Comparison of ENCODE assay signal across 9 cellular contexts in the genomic region with DNA sequence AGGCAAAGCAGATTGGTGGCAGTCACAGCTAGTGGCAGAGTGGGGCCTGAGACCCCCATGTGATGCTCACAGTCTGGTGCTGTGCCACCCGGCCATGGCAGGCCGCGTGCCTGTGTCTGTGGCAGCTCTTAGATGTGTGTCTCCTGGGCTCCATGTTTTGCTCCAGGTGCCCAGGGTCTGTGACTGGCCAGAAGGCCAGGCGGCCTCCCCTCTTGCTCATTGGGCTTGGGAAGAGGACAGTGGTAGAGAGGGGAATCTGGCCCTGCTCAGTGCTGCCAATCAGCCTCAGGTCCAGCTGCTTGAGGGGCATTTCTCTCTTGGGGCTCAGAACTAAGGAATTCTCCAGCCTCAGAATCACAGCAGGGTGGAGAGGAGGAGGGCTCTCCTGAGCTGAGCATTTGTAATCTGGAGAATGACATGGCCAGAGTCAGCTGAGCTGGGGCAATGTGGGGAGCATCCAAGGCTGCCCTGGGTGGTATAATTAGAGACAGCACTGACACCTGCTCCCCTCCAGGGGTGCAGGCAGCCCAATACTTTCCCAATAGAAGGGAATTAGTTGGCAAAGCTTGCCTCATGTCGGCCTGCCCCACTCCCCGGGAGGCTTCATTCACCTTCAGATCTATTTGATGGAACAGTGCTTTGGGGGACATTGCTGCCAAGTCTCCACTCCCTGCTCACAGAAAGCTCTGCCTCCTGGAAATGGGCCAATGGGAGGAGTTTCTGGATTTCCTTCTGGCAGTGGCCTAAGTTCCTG. TPM values are rescaled to one million over a fixed set of nuclear protein-coding genes. Genes with fewer than 3 reads are reported as not detected.
DNase-seq lines count a peak whose midpoint lies in the region; ATAC-seq, FAIRE-seq and TF ChIP-seq lines count a peak whose summit lies in the region.
"Had no signal": no experiment of that assay in that cellular context is flagged by ENCODE, and none has a peak within 500 bp of the region (broad histone marks: within the 10 kb centered on the region; RNA-seq: fewer than 3 reads in every experiment).

No MANE protein-coding gene starts in this region.

- H3K9me3 ChIP-seq in left lung (no peaks in the 10 kb centered on the region), testis (no peaks in the 10 kb centered on the region)

- H3K4me1 ChIP-seq in left lung, result peaks cover 9 to 66% of the 10 kb centered on the region in 2 donors
- no peaks in the 10 kb centered on the region for H3K4me1 ChIP-seq in testis

- no peak for FAIRE-seq in bronchial epithelial cell (lab: Jason Lieb, UNC)

- TF ChIP-seq CTCF in bronchial epithelial cell (IDR thresholded peaks at IDR 0.05; ENCODE audit: insufficient read depth, low read length, severe bottlenecking) (peak; percentile 6), left lung (IDR thresholded peaks at IDR 0.05) (no peak), testis (IDR thresholded peaks at IDR 0.05) (no peak)

- H3K36me3 ChIP-seq in bronchial epithelial cell (ENCODE audit: control insufficient read depth, insufficient read depth, low read length) (peaks cover 22% of the 10 kb centered on the region), left lung (peaks cover 0 to 32% of the 10 kb centered on the region in 2 donors), testis (ENCODE audit: low read depth, missing control alignments) (no peaks in the 10 kb centered on the region)

- ATAC-seq in left lung (no peak), GM19467 (IDR thresholded peaks at IDR 0.05; ENCODE audit: unreplicated experiment) (no peak)

- H3K4me3 ChIP-seq in bronchial epithelial cell (ENCODE audit: low read depth, low read length) (no peak overlapping the region), left lung (no peak overlapping the region), testis (no peak overlapping the region)

- intact Hi-C loops in left lung (cut with DNase I), result no loop called here
- intact Hi-C loops in testis (cut with DNase I; ENCODE audit: low total_unique reads), result no loop called here

- TF ChIP-seq POLR2A in testis (IDR thresholded peaks at IDR 0.05), result no peak

- H3K27me3 ChIP-seq in bronchial epithelial cell (ENCODE audit: control insufficient read depth, insufficient read depth, low read length), result no peaks in the 10 kb centered on the region
- no peaks in the 10 kb centered on the region for H3K27me3 ChIP-seq in left lung
- H3K27me3 ChIP-seq in testis, result no peaks in the 10 kb centered on the region

- DNase-seq in DMS79 (lab: John Stamatoyannopoulos, UW), result peak; percentile 47
- DNase-seq in NCI-H2227 (lab: John Stamatoyannopoulos, UW; ENCODE audit: unreplicated experiment), result peak; percentile 70
- DNase-seq in bronchial epithelial cell (ENCODE audit: low read depth), result peak; percentile 29
- peak in 1 of 2 donors; percentile 43 for DNase-seq in left lung
- peak; percentile 78 for DNase-seq in testis
- no peak for DNase-seq in NCI-H524 treated with DMSO at 0.1 percent for 48 hours (lab: John Stamatoyannopoulos, UW)
- no peak for DNase-seq in DMS153 treated with DMSO at 0.1 percent for 48 hours (lab: John Stamatoyannopoulos, UW; ENCODE audit: unreplicated experiment)

- H3K27ac ChIP-seq in left lung (peak overlapping the region; percentile 26 to 55), testis (no peak overlapping the region)
- H3K27ac ChIP-seq: epithelial cell of prostate had no signal

- WGBS in testis, 2 donors, result 50 to 65% methylated on average over 6 of the region's 6 CpGs

RNA-seq across cellular contexts. Expression of a gene that starts 44.5 kb away (rescaled TPM):
- total RNA-seq in bronchial epithelial cell, result under 0.01 TPM in 1 of 2 replicates, not detected in the other
- total RNA-seq in left lung, result not detected
- total RNA-seq in testis, result 10 to 100 TPM in 1 of 2 donors, 1 to 10 TPM in 1; 6.3 to 11.6 TPM
- polyA plus RNA-seq in testis (ENCODE audit: insufficient read depth, low read depth, low replicate concordance), result 5.8 TPM

RNA-seq across cellular contexts. Expression of a gene that starts 52.9 kb away (rescaled TPM):
- total RNA-seq in bronchial epithelial cell, result 18.6 and 21.9 TPM in 2 replicates
- total RNA-seq in left lung, result 100 to 1,000 TPM; 163 to 172 TPM
- total RNA-seq in testis, result 10 to 100 TPM; 60.3 to 83.2 TPM
- 58.2 TPM for polyA plus RNA-seq in testis (ENCODE audit: insufficient read depth, low read depth, low replicate concordance)

Comparison
In these comparisons a context has a peak if more than half of its experiments do, and no peak if none do; other contexts are left out.
1. DNase-seq: peak in DMS79 (single experiment), NCI-H2227 (single experiment), bronchial epithelial cell (single experiment) and testis (single experiment); none in NCI-H524 treated with DMSO at 0.1 percent for 48 hours (single experiment) and DMS153 treated with DMSO at 0.1 percent for 48 hours (single experiment).
2. H3K27ac ChIP-seq: peak in left lung (2 of 2); none in testis (0 of 2).